ENCODE assay signal across 1 cellular context in the genomic region with DNA sequence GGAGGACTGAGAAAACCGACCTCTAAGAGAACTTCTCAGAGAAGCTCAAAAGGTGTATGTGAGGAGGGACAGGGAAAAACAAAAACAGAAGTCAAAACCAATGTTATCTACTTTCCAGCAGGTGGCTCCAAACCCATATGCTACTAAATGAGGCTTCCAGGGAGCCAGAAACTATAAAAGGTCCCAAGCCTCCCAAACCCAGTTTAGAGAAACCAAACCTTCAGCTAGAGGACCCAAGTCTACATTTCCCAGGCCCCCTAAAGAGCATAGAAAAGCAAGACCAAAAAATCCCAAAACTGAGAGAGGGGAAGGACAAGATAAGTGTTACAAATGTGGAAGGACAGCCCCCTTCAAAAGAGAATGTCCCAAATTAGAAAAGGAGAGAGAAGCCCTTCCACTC.
TF ChIP-seq lines count a peak whose summit lies in the region.

No MANE protein-coding gene starts in this region.

TF ChIP-seq in liver, 16 proteins besides CTCF, POLR2A, EP300 and RAD21 (continued from another document):
- TF ChIP-seq, protein P1, sequence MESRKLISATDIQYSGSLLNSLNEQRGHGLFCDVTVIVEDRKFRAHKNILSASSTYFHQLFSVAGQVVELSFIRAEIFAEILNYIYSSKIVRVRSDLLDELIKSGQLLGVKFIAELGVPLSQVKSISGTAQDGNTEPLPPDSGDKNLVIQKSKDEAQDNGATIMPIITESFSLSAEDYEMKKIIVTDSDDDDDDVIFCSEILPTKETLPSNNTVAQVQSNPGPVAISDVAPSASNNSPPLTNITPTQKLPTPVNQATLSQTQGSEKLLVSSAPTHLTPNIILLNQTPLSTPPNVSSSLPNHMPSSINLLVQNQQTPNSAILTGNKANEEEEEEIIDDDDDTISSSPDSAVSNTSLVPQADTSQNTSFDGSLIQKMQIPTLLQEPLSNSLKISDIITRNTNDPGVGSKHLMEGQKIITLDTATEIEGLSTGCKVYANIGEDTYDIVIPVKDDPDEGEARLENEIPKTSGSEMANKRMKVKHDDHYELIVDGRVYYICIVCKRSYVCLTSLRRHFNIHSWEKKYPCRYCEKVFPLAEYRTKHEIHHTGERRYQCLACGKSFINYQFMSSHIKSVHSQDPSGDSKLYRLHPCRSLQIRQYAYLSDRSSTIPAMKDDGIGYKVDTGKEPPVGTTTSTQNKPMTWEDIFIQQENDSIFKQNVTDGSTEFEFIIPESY (IDR thresholded peaks at IDR 0.05) = no peak
